8 cellular contexts compared by ENCODE assay signal in genomic region chr1:155195201-155196102, GRCh38. TPM values are rescaled to one million over a fixed set of nuclear protein-coding genes. Genes with fewer than 3 reads are reported as not detected.
DNase-seq lines count a peak whose midpoint lies in the region; ATAC-seq and TF ChIP-seq lines count a peak whose summit lies in the region.

No MANE protein-coding gene starts in this region.

- intact Hi-C loops in esophagus muscularis mucosa (cut with DNase I), result no loop called here

- H3K4me3 Mint-ChIP-seq in progenitor cell of endocrine pancreas (ENCODE audit: low read depth), result peak overlapping the region; percentile 80

- peak overlapping the region; percentile 64 to 67 (median 64) for H3K4me3 ChIP-seq in esophagus muscularis mucosa

- H3K9me3 ChIP-seq in esophagus muscularis mucosa, result no peaks in the 10 kb centered on the region

- H3K4me1 ChIP-seq in esophagus muscularis mucosa, result peaks cover 30 to 59% (median 46%) of the 10 kb centered on the region in 4 donors

- CTCF ChIA-PET in RWPE1 (lab: Yijun Ruan, JAX), result interaction anchor here (1.0 to 2.6 kb wide), 4 partner anchors 12 to 23 kb away, joined by 3 to 25 read pairs (median 8); partner anchors contain the start of genes KRTCAP2, MTX1 and THBS3

- TF ChIP-seq EP300 in esophagus muscularis mucosa (IDR thresholded peaks at IDR 0.05), result no peak

- H3K36me3 Mint-ChIP-seq in progenitor cell of endocrine pancreas (ENCODE audit: insufficient read depth), result peaks cover 10% of the 10 kb centered on the region

- TF ChIP-seq CTCF in RWPE1 (conservative IDR thresholded peaks at IDR 0.05; ENCODE audit: low read depth), result no peak
- TF ChIP-seq CTCF in esophagus muscularis mucosa (IDR thresholded peaks at IDR 0.05), result no peak
- TF ChIP-seq CTCF in progenitor cell of endocrine pancreas (IDR thresholded peaks at IDR 0.05; ENCODE audit: unreplicated experiment), result no peak

- H3K27ac ChIP-seq in RWPE1, result peak overlapping the region; percentile 99
- peak overlapping the region; percentile 91 to 92 (median 92) for H3K27ac ChIP-seq in esophagus muscularis mucosa (replicated peaks in 1 of 4)

- no peak for TF ChIP-seq POLR2A in esophagus muscularis mucosa (IDR thresholded peaks at IDR 0.05; ENCODE audit: low read depth)

- DNase-seq in ELF-1 (ENCODE audit: low read depth, low spot score), result peak; percentile 32
- no peak for DNase-seq in RWPE1 (ENCODE audit: low spot score)
- no peak for DNase-seq in esophagus muscularis mucosa (ENCODE audit: extremely low spot score)
- no peak for DNase-seq in progenitor cell of endocrine pancreas (ENCODE audit: low spot score, unreplicated experiment)
- no peak for DNase-seq in SHP77 treated with DMSO at 0.1 percent for 48 hours (lab: John Stamatoyannopoulos, UW)
- no peak for DNase-seq in stimulated activated CD4-positive, alpha-beta T cell treated with anti-CD3 and anti-CD28 coated beads, Interleukin-15, amount 100 ng/mL, for 24 hours
- no peak for DNase-seq in HT-29 (ENCODE audit: low spot score)

- peaks cover 29% of the 10 kb centered on the region for H3K4me1 Mint-ChIP-seq in progenitor cell of endocrine pancreas (ENCODE audit: low read depth)

- H3K27ac Mint-ChIP-seq in progenitor cell of endocrine pancreas, result peak overlapping the region; percentile 88

- H3K9me3 Mint-ChIP-seq in progenitor cell of endocrine pancreas (ENCODE audit: low read depth), result no peaks in the 10 kb centered on the region

- 9% methylated on average over 12 of the region's 27 CpGs for WGBS in esophagus muscularis mucosa

- ATAC-seq in HG02571 (IDR thresholded peaks at IDR 0.05; ENCODE audit: unreplicated experiment), result no peak

- POLR2A ChIA-PET in RWPE1 (lab: Yijun Ruan, JAX; ENCODE audit: low non-redundant PET), result interaction anchor here (1.2 kb wide), 1 partner anchor 13 kb away, joined by 3 read pairs; the partner anchor contains the start of gene MTX1

- peaks cover 0 to 36% (median 18%) of the 10 kb centered on the region in 4 donors for H3K36me3 ChIP-seq in esophagus muscularis mucosa

- H3K27me3 Mint-ChIP-seq in progenitor cell of endocrine pancreas, result no peaks in the 10 kb centered on the region

- no peaks in the 10 kb centered on the region for H3K27me3 ChIP-seq in esophagus muscularis mucosa

RNA-seq across cellular contexts. Expression of gene THBS3, which starts 12.2 kb away (rescaled TPM):
- total RNA-seq in esophagus muscularis mucosa (10 to 100 TPM; 16.2 to 37.4 (median 23.4) TPM), progenitor cell of endocrine pancreas (46.0 and 52.2 TPM in 2 replicates)
- 4.2 and 7.6 TPM in 2 replicates for total RNA-seq in HT-29 (2014; rRNA removed; shearing (Covaris generic))

RNA-seq across cellular contexts. Expression of gene MTX1, which starts 13.0 kb away (rescaled TPM):
- total RNA-seq in esophagus muscularis mucosa (10 to 100 TPM; 34.1 to 52.8 (median 38.0) TPM), progenitor cell of endocrine pancreas (38.1 and 38.7 TPM in 2 replicates)
- total RNA-seq in HT-29 (2014; rRNA removed; shearing (Covaris generic)), result 72.2 and 86.8 TPM in 2 replicates

RNA-seq across cellular contexts. Expression of gene TRIM46, which starts 21.8 kb away (rescaled TPM):
- total RNA-seq in esophagus muscularis mucosa (1 to 10 TPM in 1 of 4 donors, under 1 TPM in 2, not detected in 1; 0.13 to 1.7 (median 0.17) TPM), progenitor cell of endocrine pancreas (21.1 and 25.7 TPM in 2 replicates)
- not detected in 2 replicates for total RNA-seq in HT-29 (2014; rRNA removed; shearing (Covaris generic))

RNA-seq across cellular contexts. Expression of gene KRTCAP2, which starts 22.3 kb away (rescaled TPM):
- total RNA-seq in esophagus muscularis mucosa (100 to 1,000 TPM in 2 of 4 donors, 10 to 100 TPM in 2; 76.0 to 146 (median 108) TPM), progenitor cell of endocrine pancreas (146 and 149 TPM in 2 replicates)
- 107 and 128 TPM in 2 replicates for total RNA-seq in HT-29 (2014; rRNA removed; shearing (Covaris generic))

RNA-seq across cellular contexts. Expression of gene DPM3, which starts 55.1 kb away (rescaled TPM):
- total RNA-seq in esophagus muscularis mucosa, result 100 to 1,000 TPM in 2 of 4 donors, 10 to 100 TPM in 2; 54.5 to 176 (median 80.6) TPM
- total RNA-seq in progenitor cell of endocrine pancreas, result 45.6 and 49.3 TPM in 2 replicates
- 86.2 and 100 TPM in 2 replicates for total RNA-seq in HT-29 (2014; rRNA removed; shearing (Covaris generic))
